ENCODE assay signal across 9 cellular contexts in the genomic region with DNA sequence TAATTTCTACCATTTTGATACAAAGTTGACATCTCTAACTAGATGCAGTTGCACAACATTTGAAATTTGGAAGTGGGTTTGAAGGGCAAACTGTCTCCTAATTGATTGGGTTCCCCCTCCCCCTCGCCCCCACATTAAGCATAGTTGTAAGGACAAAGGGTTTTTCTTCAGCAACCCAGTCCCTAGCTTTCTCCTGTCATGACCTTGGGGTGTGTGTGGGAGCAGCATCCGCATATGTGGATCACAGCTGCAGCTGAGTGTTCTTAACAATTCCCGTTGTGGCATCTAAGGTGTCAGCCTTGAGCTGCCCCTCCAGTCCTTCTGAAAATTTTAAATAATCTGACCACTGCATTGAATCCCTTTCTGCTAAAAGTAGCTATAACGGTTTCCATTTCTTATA.
"Had no signal": no experiment of that assay in that cellular context is flagged by ENCODE, and none has a peak within 500 bp of the region (broad histone marks: within the 10 kb centered on the region; RNA-seq: fewer than 3 reads in every experiment).

No MANE protein-coding gene starts in this region.

- DNase-seq: GM23248, H7, HFFc6, KBM-7 had no signal

- ATAC-seq: HCT116, HepG2 had no signal

- H3K9me3 ChIP-seq: HAP-1 had no signal

- H3K4me1 ChIP-seq: HAP-1 had no signal

- H3K27ac ChIP-seq: GM23248, HL-60 had no signal

- H3K36me3 Mint-ChIP-seq: IgD-negative memory B cell had no signal

- H3K36me3 ChIP-seq: HAP-1 had no signal

- FAIRE-seq: HepG2 had no signal

- H3K27ac Mint-ChIP-seq: HFFc6, IgD-negative memory B cell had no signal

- H3K4me1 Mint-ChIP-seq: IgD-negative memory B cell had no signal

- H3K9ac ChIP-seq: GM23248 had no signal

- H2AFZ ChIP-seq: GM23248 had no signal

- H3K4me3 Mint-ChIP-seq: HFFc6, IgD-negative memory B cell had no signal

- H3K27me3 Mint-ChIP-seq: IgD-negative memory B cell had no signal

- H3K4me3 ChIP-seq: GM23248, HAP-1 had no signal
